15 cellular contexts compared by ENCODE assay signal in genomic region chr20:25251019-25251418, GRCh38. TPM values are rescaled to one million over a fixed set of nuclear protein-coding genes. Genes with fewer than 3 reads are reported as not detected.
A peak's percentile ranks its signal among the peaks of the same experiment; 100 is the strongest.
DNase-seq lines count a peak whose midpoint lies in the region; FAIRE-seq and TF ChIP-seq lines count a peak whose summit lies in the region.
"Had no signal": no experiment of that assay in that cellular context is flagged by ENCODE, and none has a peak within 500 bp of the region (broad histone marks: within the 10 kb centered on the region; RNA-seq: fewer than 3 reads in every experiment).

No MANE protein-coding gene starts in this region.

- no peak for FAIRE-seq in bronchial epithelial cell (lab: Jason Lieb, UNC)

- no peak overlapping the region for H3K9ac ChIP-seq in mesenchymal stem cell (ENCODE audit: low read length)

- no peak overlapping the region for H3K23ac ChIP-seq in mesenchymal stem cell (ENCODE audit: low read length in 2 of 2)

- no peak overlapping the region for H2BK15ac ChIP-seq in mesenchymal stem cell (ENCODE audit: low read depth, poor library complexity, severe bottlenecking)

- H3K36me3 ChIP-seq in bronchial epithelial cell (ENCODE audit: control insufficient read depth, insufficient read depth, low read length) (peaks cover 16% of the 10 kb centered on the region), mesenchymal stem cell (ENCODE audit: control insufficient read depth in 1 of 2, insufficient read depth in 2 of 2, low read depth in 1 of 2, low read length in 2 of 2) (peaks cover 4 to 15% of the 10 kb centered on the region in 2 experiments), tibial artery (no peaks in the 10 kb centered on the region)
- H3K36me3 ChIP-seq: right lobe of liver, thyroid gland had no signal

- intact Hi-C loops in tibial artery (cut with DNase I; ENCODE audit: low total_unique reads): loop anchor here (5.0 to 10.0 kb wide), 2 partner anchors 194 to 256 kb away; partner anchors contain the start of genes ACSS1 and APMAP

- no peaks in the 10 kb centered on the region for H3K9me3 Mint-ChIP-seq in activated naive CD4-positive, alpha-beta T cell treated with anti-CD3 and anti-CD28 coated beads, Interleukin-2, amount 50 U/mL, for 24 hours
- H3K9me3 Mint-ChIP-seq: mesothelial cell of epicardium had no signal

- H3K9me3 ChIP-seq in mesenchymal stem cell (ENCODE audit: control insufficient read depth, low read length) (no peaks in the 10 kb centered on the region), tibial artery (no peaks in the 10 kb centered on the region)
- H3K9me3 ChIP-seq: right lobe of liver, thyroid gland had no signal

- H2AK5ac ChIP-seq in mesenchymal stem cell (ENCODE audit: low read length, severe bottlenecking): no peak overlapping the region

- no peak overlapping the region for H4K91ac ChIP-seq in mesenchymal stem cell (ENCODE audit: low read length)

- peak overlapping the region; percentile 8 for H3K4me2 ChIP-seq in mesenchymal stem cell (ENCODE audit: low read length, poor library complexity, severe bottlenecking)

- H3K27ac ChIP-seq in mesenchymal stem cell (ENCODE audit: low read length, poor library complexity, severe bottlenecking) (peak overlapping the region; percentile 21), tibial artery (peak overlapping the region in 1 of 2 donors; percentile 99)
- H3K27ac ChIP-seq: right lobe of liver had no signal

- peak overlapping the region; percentile 7 for H3K4me3 Mint-ChIP-seq in activated naive CD4-positive, alpha-beta T cell treated with anti-CD3 and anti-CD28 coated beads, Interleukin-2, amount 50 U/mL, for 24 hours
- H3K4me3 Mint-ChIP-seq: mesothelial cell of epicardium had no signal

- TF ChIP-seq CTCF in bronchial epithelial cell (IDR thresholded peaks at IDR 0.05; ENCODE audit: insufficient read depth, low read length, severe bottlenecking) (no peak), tibial artery (IDR thresholded peaks at IDR 0.05) (no peak), GM20000 (IDR thresholded peaks at IDR 0.05; ENCODE audit: extremely low read depth, missing control alignments) (no peak)

- WGBS in mesenchymal stem cell: 100% methylated on average over 9 of the region's 9 CpGs

- H3K14ac ChIP-seq in mesenchymal stem cell (ENCODE audit: low read length in 2 of 2): no peak overlapping the region

- H3K27me3 Mint-ChIP-seq in activated naive CD4-positive, alpha-beta T cell treated with anti-CD3 and anti-CD28 coated beads, Interleukin-2, amount 50 U/mL, for 24 hours: no peaks in the 10 kb centered on the region

- no peak overlapping the region for H2BK5ac ChIP-seq in mesenchymal stem cell (ENCODE audit: low read depth, low read length, poor library complexity, severe bottlenecking)

- H3K27me3 ChIP-seq in bronchial epithelial cell (ENCODE audit: control insufficient read depth, insufficient read depth, low read length): no peaks in the 10 kb centered on the region
- no peaks in the 10 kb centered on the region for H3K27me3 ChIP-seq in mesenchymal stem cell (ENCODE audit: control insufficient read depth in 1 of 2, insufficient read depth in 1 of 2, low read length in 2 of 2)
- H3K27me3 ChIP-seq in tibial artery: no peaks in the 10 kb centered on the region
- H3K27me3 ChIP-seq: right lobe of liver, thyroid gland had no signal

- H3K4me3 ChIP-seq in bronchial epithelial cell (ENCODE audit: low read depth, low read length) (peak overlapping the region; percentile 7), mesenchymal stem cell (ENCODE audit: insufficient read depth in 1 of 2, low read depth in 1 of 2, low read length in 2 of 2) (peak overlapping the region in 1 of 2 experiments; percentile 85), tibial artery (peak overlapping the region; percentile 81 to 92)
- H3K4me3 ChIP-seq: right lobe of liver, thyroid gland had no signal

- H3K79me1 ChIP-seq in mesenchymal stem cell (replicated peaks; ENCODE audit: low read length, poor library complexity, severe bottlenecking): peaks cover 3% of the 10 kb centered on the region

- H3K4me1 Mint-ChIP-seq in activated naive CD4-positive, alpha-beta T cell treated with anti-CD3 and anti-CD28 coated beads, Interleukin-2, amount 50 U/mL, for 24 hours: peaks cover 57% of the 10 kb centered on the region

- H3K4ac ChIP-seq in mesenchymal stem cell (ENCODE audit: low read depth in 1 of 2, low read length in 2 of 2): no peak overlapping the region

- peaks cover 3% of the 10 kb centered on the region for H3K36me3 Mint-ChIP-seq in activated naive CD4-positive, alpha-beta T cell treated with anti-CD3 and anti-CD28 coated beads, Interleukin-2, amount 50 U/mL, for 24 hours
- H3K36me3 Mint-ChIP-seq: mesothelial cell of epicardium had no signal

- H4K8ac ChIP-seq in mesenchymal stem cell (ENCODE audit: low read length): no peak overlapping the region

- DNase-seq in activated naive CD4-positive, alpha-beta T cell treated with anti-CD3 and anti-CD28 coated beads, Interleukin-2, amount 50 U/mL, for 16 hours: no peak
- DNase-seq in bronchial epithelial cell (ENCODE audit: low read depth): no peak
- DNase-seq in mesenchymal stem cell: no peak
- DNase-seq in tibial artery: no peak
- no peak for DNase-seq in GM20000 (ENCODE audit: low spot score)
- no peak for DNase-seq in NCI-H1092 (lab: John Stamatoyannopoulos, UW)
- no peak for DNase-seq in activated gamma-delta T cell (lab: John Stamatoyannopoulos, UW)
- DNase-seq: activated CD4-positive, CD25-positive, alpha-beta regulatory T cell treated with anti-CD3 and anti-CD28 coated beads, Interleukin-2, amount 50 U/mL, for 72 hours; activated T-cell treated with anti-CD3 and anti-CD28 coated beads, Interleukin-2, amount 50 U/mL, for 48 hours; DMS 273 treated with DMSO at 0.1 percent for 48 hours; NCI-H146; right lobe of liver; thyroid gland had no signal

- H3K18ac ChIP-seq in mesenchymal stem cell (ENCODE audit: low read depth in 1 of 2, low read length in 2 of 2): no peak overlapping the region

- no peak overlapping the region for H2AFZ ChIP-seq in mesenchymal stem cell (ENCODE audit: low read depth, low read length)

- no peak overlapping the region for H2BK120ac ChIP-seq in mesenchymal stem cell (ENCODE audit: low read depth, low read length)

- H3K4me1 ChIP-seq in mesenchymal stem cell (ENCODE audit: control insufficient read depth, insufficient read depth, low read depth, low read length): peaks cover 39% of the 10 kb centered on the region
- H3K4me1 ChIP-seq in tibial artery: peaks cover 4 to 75% (median 64%) of the 10 kb centered on the region in 4 donors

- H2BK12ac ChIP-seq in mesenchymal stem cell (ENCODE audit: low read length in 2 of 2): no peak overlapping the region

- H3K27ac Mint-ChIP-seq in activated naive CD4-positive, alpha-beta T cell treated with anti-CD3 and anti-CD28 coated beads, Interleukin-2, amount 50 U/mL, for 24 hours: peak overlapping the region; percentile 82
- H3K27ac Mint-ChIP-seq: mesothelial cell of epicardium had no signal

RNA-seq across cellular contexts. Expression of gene PYGB, which starts 3.1 kb away (rescaled TPM):
- total RNA-seq in bronchial epithelial cell: 213 and 243 TPM in 2 replicates
- 50.3 TPM for polyA plus RNA-seq in mesenchymal stem cell (2013, experiment 1 of 2)
- polyA plus RNA-seq in mesenchymal stem cell (2013, experiment 2 of 2): 48.3 TPM

RNA-seq across cellular contexts. Expression of gene ENTPD6, which starts 55.5 kb away (rescaled TPM):
- 97.8 and 117 TPM in 2 replicates for total RNA-seq in bronchial epithelial cell
- 29.8 TPM for polyA plus RNA-seq in mesenchymal stem cell (2013, experiment 1 of 2)
- 27.3 TPM for polyA plus RNA-seq in mesenchymal stem cell (2013, experiment 2 of 2)
